In the genomic region with DNA sequence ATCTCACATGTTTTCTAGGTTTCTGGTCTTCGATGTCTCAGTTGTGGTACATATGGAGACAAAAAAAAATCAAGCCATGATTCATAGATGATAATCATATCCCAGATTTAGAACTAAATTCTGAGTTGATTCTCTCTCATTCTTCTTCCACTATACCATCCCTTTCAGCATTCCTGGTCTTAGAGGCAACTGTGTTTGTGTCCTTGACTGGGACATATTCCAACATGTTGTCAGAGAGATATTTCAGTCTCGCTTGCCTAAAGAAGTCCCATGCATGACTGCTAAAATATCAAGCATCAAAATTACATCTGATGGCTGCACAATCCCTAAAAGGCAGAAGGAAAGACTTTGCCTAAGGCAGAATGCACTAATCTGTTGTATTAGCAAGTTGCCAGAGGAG, we compare ENCODE assay signal across 22 cellular contexts.
DNase-seq lines count a peak whose midpoint lies in the region; ATAC-seq and TF ChIP-seq lines count a peak whose summit lies in the region.
"Had no signal": no experiment of that assay in that cellular context is flagged by ENCODE, and none has a peak within 500 bp of the region (broad histone marks: within the 10 kb centered on the region; RNA-seq: fewer than 3 reads in every experiment).

No MANE protein-coding gene starts in this region.

- intact Hi-C loops in heart left ventricle (cut with DNase I): no loop called here

- no peaks in the 10 kb centered on the region for H3K9me3 ChIP-seq in GM23248 (ENCODE audit: low read depth)
- H3K9me3 ChIP-seq in adipocyte (ENCODE audit: control insufficient read depth, low read length): no peaks in the 10 kb centered on the region
- H3K9me3 ChIP-seq in heart left ventricle: no peaks in the 10 kb centered on the region

- H3K9me2 ChIP-seq in GM23248 (ENCODE audit: insufficient read depth): no peaks in the 10 kb centered on the region

- H3K4me2 ChIP-seq in GM23248 (ENCODE audit: unreplicated experiment): no peak overlapping the region
- H3K4me2 ChIP-seq: GM23338 had no signal

- H3K27ac ChIP-seq in GM23248 (no peak overlapping the region), heart left ventricle (no peak overlapping the region)
- H3K27ac ChIP-seq: C4-2B, RWPE1 had no signal

- in situ Hi-C loops in GM23248 (cut with MboI): no loop called here

- H3K4me1 Mint-ChIP-seq in effector memory CD8-positive, alpha-beta T cell (ENCODE audit: low read depth in 2 of 2): no peaks in the 10 kb centered on the region
- H3K4me1 Mint-ChIP-seq: CD8-positive, alpha-beta memory T cell had no signal

- H3K27me3 Mint-ChIP-seq in effector memory CD8-positive, alpha-beta T cell: peaks cover 0 to 6% of the 10 kb centered on the region in 2 donors
- H3K27me3 Mint-ChIP-seq: CD8-positive, alpha-beta memory T cell had no signal

- H2AFZ ChIP-seq in GM23248: no peak overlapping the region
- H2AFZ ChIP-seq: GM23338 had no signal

- no peaks in the 10 kb centered on the region for H3K79me2 ChIP-seq in GM23248 (ENCODE audit: insufficient read depth)

- H3K4me1 ChIP-seq in GM23248 (ENCODE audit: insufficient read depth): 0 out of 2 replicates have a peak, but pooled peaks cover 7% of the 10 kb centered on the region
- H3K4me1 ChIP-seq in adipocyte (ENCODE audit: control insufficient read depth, insufficient read depth, low read length): no peaks in the 10 kb centered on the region
- no peaks in the 10 kb centered on the region for H3K4me1 ChIP-seq in heart left ventricle

- no peak for ATAC-seq in effector memory CD8-positive, alpha-beta T cell (replicated peaks)
- ATAC-seq in GM19463 (IDR thresholded peaks at IDR 0.05; ENCODE audit: unreplicated experiment): no peak
- ATAC-seq in heart left ventricle: no peak
- ATAC-seq: GM23338, HCT116 had no signal

- H3K27ac Mint-ChIP-seq in effector memory CD8-positive, alpha-beta T cell: no peak overlapping the region
- H3K27ac Mint-ChIP-seq: GM23338 had no signal

- H4K20me1 ChIP-seq in GM23248 (ENCODE audit: insufficient read depth): no peaks in the 10 kb centered on the region

- H3K4me3 ChIP-seq in AG04449 (ENCODE audit: low read depth, low read length): no peak overlapping the region
- no peak overlapping the region for H3K4me3 ChIP-seq in GM23248
- H3K4me3 ChIP-seq in adipocyte (ENCODE audit: low read length): no peak overlapping the region
- H3K4me3 ChIP-seq in heart left ventricle: no peak overlapping the region
- H3K4me3 ChIP-seq: GM23338 had no signal

- H3K27me3 ChIP-seq in GM23248 (replicated peaks; ENCODE audit: insufficient read depth): no peaks in the 10 kb centered on the region
- no peaks in the 10 kb centered on the region for H3K27me3 ChIP-seq in adipocyte (replicated peaks; ENCODE audit: control insufficient read depth, insufficient read depth, low read length)
- H3K27me3 ChIP-seq in heart left ventricle: no peaks in the 10 kb centered on the region

- no peaks in the 10 kb centered on the region for H3K36me3 Mint-ChIP-seq in effector memory CD8-positive, alpha-beta T cell (ENCODE audit: insufficient read depth)
- H3K36me3 Mint-ChIP-seq: CD8-positive, alpha-beta memory T cell had no signal

- no peak overlapping the region for H3K4me3 Mint-ChIP-seq in effector memory CD8-positive, alpha-beta T cell
- H3K4me3 Mint-ChIP-seq: CD8-positive, alpha-beta memory T cell; GM23338 had no signal

- WGBS in GM23248 (ENCODE audit: low coverage in 1 of 2, low lambda C conversion rate in 2 of 2, missing lambda C conversion rate in 2 of 2), 2 experiments: 17 to 20% methylated on average over 2 of the region's 2 CpGs
- WGBS in heart left ventricle, 4 donors: 42 to 54% (median 49%) methylated on average over 2 of the region's 2 CpGs

- H3K9me3 Mint-ChIP-seq in effector memory CD8-positive, alpha-beta T cell: peaks cover 0 to 5% of the 10 kb centered on the region in 2 donors
- H3K9me3 Mint-ChIP-seq: GM23338 had no signal

- peak; percentile 16 for DNase-seq in AG04449 (ENCODE audit: low read depth, low spot score)
- DNase-seq in GM23248: peak; percentile 9
- DNase-seq in adipocyte (ENCODE audit: low read depth): peak; percentile 65
- peak; percentile 19 for DNase-seq in hepatic stellate cell (ENCODE audit: low spot score)
- DNase-seq in HK-2 (ENCODE audit: unreplicated experiment): no peak
- DNase-seq in effector memory CD8-positive, alpha-beta T cell: no peak
- DNase-seq in heart left ventricle: no peak
- DNase-seq: 8988T; Calu3; CD8-positive, alpha-beta memory T cell; Kasumi-1; NCI-H1417 treated with DMSO at 0.1 percent for 48 hours; NCI-H187; NCI-H2107; NCI-H510A; NCI-H748 treated with DMSO at 0.1 percent for 48 hours; SIG-M5 had no signal

- no peaks in the 10 kb centered on the region for H3F3A ChIP-seq in GM23248 (ENCODE audit: insufficient read depth)

- H3K9ac ChIP-seq in GM23248: no peak overlapping the region
- H3K9ac ChIP-seq in adipocyte (ENCODE audit: low read length): no peak overlapping the region

- TF ChIP-seq POLR2A in heart left ventricle (IDR thresholded peaks at IDR 0.05): no peak

- H3K36me3 ChIP-seq in GM23248 (ENCODE audit: low read depth) (no peaks in the 10 kb centered on the region), adipocyte (ENCODE audit: control insufficient read depth, insufficient read depth, low read length, severe bottlenecking) (no peaks in the 10 kb centered on the region), heart left ventricle (no peaks in the 10 kb centered on the region)

- POLR2A ChIA-PET in AG04449 (lab: Yijun Ruan, JAX): no interaction called here

- CTCF ChIA-PET in AG04449 (lab: Yijun Ruan, JAX): no interaction called here

- TF ChIP-seq CTCF in AG04449 (IDR thresholded peaks at IDR 0.05; ENCODE audit: insufficient read depth, low read length, missing control alignments): no peak
- no peak for TF ChIP-seq CTCF in heart left ventricle (IDR thresholded peaks at IDR 0.05)

Comparison
In these comparisons a context has a peak if more than half of its experiments do, and no peak if none do; other contexts are left out.
1. DNase-seq: peak in AG04449 (single experiment), GM23248 (single experiment), adipocyte (single experiment) and hepatic stellate cell (single experiment); none in HK-2 (single experiment), effector memory CD8-positive, alpha-beta T cell (0 of 3) and heart left ventricle (0 of 5).